21 cellular contexts compared by ENCODE assay signal in genomic region chr22:19904881-19905618, GRCh38.
"Had no signal": no experiment of that assay in that cellular context is flagged by ENCODE, and none has a peak within 500 bp of the region (broad histone marks: within the 10 kb centered on the region; RNA-seq: fewer than 3 reads in every experiment).

No MANE protein-coding gene starts in this region.

- H3K27me3 Mint-ChIP-seq: activated CD4-positive, alpha-beta memory T cell treated with anti-CD3 and anti-CD28 coated beads for 36 hours; activated naive CD8-positive, alpha-beta T cell treated with anti-CD3 and anti-CD28 coated beads, Interleukin-2, amount 10 ng/mL, durations not matched to agents 7 days and 5 days; natural killer cell treated with Interleukin-12 subunit alpha and Interleukin-12 subunit beta and Interleukin-15 and Interleukin-18, amount 100 ng/mL, for 72 hours; stimulated activated naive CD8-positive, alpha-beta T cell treated with anti-CD3 and anti-CD28 coated beads, Interleukin-15, Interleukin-2, amounts not matched to agents 100 ng/mL and 50 ng/mL, for 24 hours; T-helper 17 cell had no signal

- DNase-seq: activated CD4-positive, alpha-beta memory T cell treated with anti-CD3 and anti-CD28 coated beads for 36 hours; activated CD4-positive, alpha-beta T cell treated with anti-CD3 and anti-CD28 coated beads for 4 hours; activated CD4-positive, CD25-positive, alpha-beta regulatory T cell; activated effector memory CD4-positive, alpha-beta T cell treated with Interleukin-2 at 50 U/mL for 16 hours; activated naive CD4-positive, alpha-beta T cell treated with anti-CD3 and anti-CD28 coated beads for 36 hours; activated naive CD8-positive, alpha-beta T cell treated with anti-CD3 and anti-CD28 coated beads, Interleukin-2, amount 10 ng/mL, durations not matched to agents 7 days and 5 days; activated T-cell treated with anti-CD3 and anti-CD28 coated beads, Interleukin-2, amount 50 U/mL, for 72 hours; amniotic stem cell; cerebellar nuclear complex; foreskin fibroblast; immature natural killer cell; left ventricle myocardium superior; mammary epithelial cell; midbrain; stimulated activated CD4-positive, alpha-beta T cell treated with anti-CD3 and anti-CD28 coated beads, Interleukin-1b, Interleukin-23, amount 100 ng/mL, for 48 hours; substantia nigra; T-helper 17 cell; thyroid gland had no signal

- H3K4me3 Mint-ChIP-seq: activated CD4-positive, alpha-beta memory T cell treated with anti-CD3 and anti-CD28 coated beads for 36 hours; activated naive CD4-positive, alpha-beta T cell treated with anti-CD3 and anti-CD28 coated beads for 36 hours; activated naive CD8-positive, alpha-beta T cell treated with anti-CD3 and anti-CD28 coated beads, Interleukin-2, amount 10 ng/mL, durations not matched to agents 7 days and 5 days; activated T-cell treated with anti-CD3 and anti-CD28 coated beads, Interleukin-2, amount 50 U/mL, for 72 hours; immature natural killer cell; natural killer cell treated with Interleukin-12 subunit alpha and Interleukin-12 subunit beta and Interleukin-15 and Interleukin-18, amount 100 ng/mL, for 72 hours; stimulated activated naive CD8-positive, alpha-beta T cell treated with anti-CD3 and anti-CD28 coated beads, Interleukin-15, Interleukin-2, amounts not matched to agents 100 ng/mL and 50 ng/mL, for 24 hours; T-helper 17 cell had no signal

- H3K27ac Mint-ChIP-seq: activated CD4-positive, alpha-beta memory T cell treated with anti-CD3 and anti-CD28 coated beads for 36 hours; activated naive CD4-positive, alpha-beta T cell treated with anti-CD3 and anti-CD28 coated beads for 36 hours; activated naive CD8-positive, alpha-beta T cell treated with anti-CD3 and anti-CD28 coated beads, Interleukin-2, amount 10 ng/mL, durations not matched to agents 7 days and 5 days; activated T-cell treated with anti-CD3 and anti-CD28 coated beads, Interleukin-2, amount 50 U/mL, for 72 hours; immature natural killer cell; natural killer cell treated with Interleukin-12 subunit alpha and Interleukin-12 subunit beta and Interleukin-15 and Interleukin-18, amount 100 ng/mL, for 72 hours; stimulated activated naive CD8-positive, alpha-beta T cell treated with anti-CD3 and anti-CD28 coated beads, Interleukin-15, Interleukin-2, amounts not matched to agents 100 ng/mL and 50 ng/mL, for 24 hours; T-helper 17 cell had no signal

- H3K36me3 Mint-ChIP-seq: activated naive CD8-positive, alpha-beta T cell treated with anti-CD3 and anti-CD28 coated beads, Interleukin-2, amount 10 ng/mL, durations not matched to agents 7 days and 5 days; natural killer cell treated with Interleukin-12 subunit alpha and Interleukin-12 subunit beta and Interleukin-15 and Interleukin-18, amount 100 ng/mL, for 72 hours had no signal

- H3K4me1 ChIP-seq: thyroid gland had no signal

- H3K4me3 ChIP-seq: coronary artery, thyroid gland had no signal

- H3K9me3 ChIP-seq: thyroid gland had no signal

- H3K27ac ChIP-seq: coronary artery, thyroid gland had no signal

- H3K27me3 ChIP-seq: thyroid gland had no signal

- ATAC-seq: activated T-cell treated with anti-CD3 and anti-CD28 coated beads, Interleukin-2, amount 50 U/mL, for 72 hours; left ventricle myocardium superior; natural killer cell treated with Interleukin-12 subunit alpha and Interleukin-12 subunit beta and Interleukin-15 and Interleukin-18, amount 100 ng/mL, for 72 hours; T-helper 17 cell had no signal

- H3K9me3 Mint-ChIP-seq: activated CD4-positive, alpha-beta memory T cell treated with anti-CD3 and anti-CD28 coated beads for 36 hours; activated naive CD4-positive, alpha-beta T cell treated with anti-CD3 and anti-CD28 coated beads for 36 hours; activated naive CD8-positive, alpha-beta T cell treated with anti-CD3 and anti-CD28 coated beads, Interleukin-2, amount 10 ng/mL, durations not matched to agents 7 days and 5 days; activated T-cell treated with anti-CD3 and anti-CD28 coated beads, Interleukin-2, amount 50 U/mL, for 72 hours; immature natural killer cell; natural killer cell treated with Interleukin-12 subunit alpha and Interleukin-12 subunit beta and Interleukin-15 and Interleukin-18, amount 100 ng/mL, for 72 hours; stimulated activated naive CD8-positive, alpha-beta T cell treated with anti-CD3 and anti-CD28 coated beads, Interleukin-15, Interleukin-2, amounts not matched to agents 100 ng/mL and 50 ng/mL, for 24 hours had no signal
